In genomic region chr12:86634706-86635410, GRCh38 we compare ENCODE assay signal across 22 cellular contexts.
DNase-seq lines count a peak whose midpoint lies in the region; TF ChIP-seq lines count a peak whose summit lies in the region.
"Had no signal": no experiment of that assay in that cellular context is flagged by ENCODE, and none has a peak within 500 bp of the region (broad histone marks: within the 10 kb centered on the region; RNA-seq: fewer than 3 reads in every experiment).

No MANE protein-coding gene starts in this region.

- H3K9me2 ChIP-seq in PC-9 (ENCODE audit: insufficient read depth), result peaks cover 4% of the 10 kb centered on the region; the same call in 1 of the 2 replicates

- TF ChIP-seq CTCF in PC-9 (conservative IDR thresholded peaks at IDR 0.05), result no peak
- no peak for TF ChIP-seq CTCF in epithelial cell of esophagus (IDR thresholded peaks at IDR 0.05; ENCODE audit: insufficient read depth, low read depth, low read length, missing control alignments)

- POLR2A ChIA-PET in PC-9 (lab: Charles Lee; ENCODE audit: unreplicated experiment), result interaction anchor here (0.5 to 0.6 kb wide), 3 partner anchors 26 to 1085 kb away, joined by 4 to 6 read pairs (median 6); no protein-coding TSS in a partner anchor

- peaks cover 15% of the 10 kb centered on the region for H3K9me3 ChIP-seq in PC-9 (ENCODE audit: insufficient read depth, low read depth)
- H3K9me3 ChIP-seq: esophagus squamous epithelium, Peyer's patch had no signal

- no peak overlapping the region; the same call in 1 of the 2 replicates for H2AFZ ChIP-seq in PC-9
- H2AFZ ChIP-seq: GM23248 had no signal

- H3K4me1 ChIP-seq in PC-9 (replicated peaks; ENCODE audit: insufficient read depth), result peaks cover 11% of the 10 kb centered on the region; the same call in 1 of the 2 replicates
- H3K4me1 ChIP-seq: heart left ventricle, Peyer's patch, tibial artery had no signal

- H3K79me2 ChIP-seq in PC-9 (ENCODE audit: low read depth), result no peaks in the 10 kb centered on the region

- H3K4me3 ChIP-seq in PC-9 (no peak overlapping the region), epithelial cell of esophagus (ENCODE audit: low read length) (no peak overlapping the region)
- H3K4me3 ChIP-seq: esophagus squamous epithelium, GM23248, heart left ventricle, MG63, Peyer's patch, tibial artery had no signal

- peak overlapping the region; percentile 16; the same call in 1 of the 2 replicates for H3K4me2 ChIP-seq in PC-9

- H3K27me3 ChIP-seq in PC-9 (ENCODE audit: insufficient read depth, low read depth), result no peaks in the 10 kb centered on the region
- H3K27me3 ChIP-seq: esophagus squamous epithelium, heart left ventricle, MG63, Peyer's patch, tibial artery had no signal

- intact Hi-C loops in PC-9 (cut with micrococcal nuclease; ENCODE audit: unreplicated experiment), result no loop called here

- no peak overlapping the region for H3K27ac ChIP-seq in PC-9
- H3K27ac ChIP-seq: esophagus squamous epithelium, GM23248, heart left ventricle, Peyer's patch, tibial artery had no signal

- H4K20me1 ChIP-seq in PC-9 (ENCODE audit: insufficient read depth), result no peaks in the 10 kb centered on the region

- CTCF ChIA-PET in PC-9 (lab: Charles Lee), result no interaction called here

- BruUV-seq in PC-9 (replicated peaks; lab: Mats Ljungman, UMichigan), result no TSS peak

- 0 out of 2 replicates have a peak, but pooled peaks cover 6% of the 10 kb centered on the region for H3K36me3 ChIP-seq in PC-9 (ENCODE audit: low read depth)
- H3K36me3 ChIP-seq: esophagus squamous epithelium, heart left ventricle, MG63, Peyer's patch, tibial artery had no signal

- DNase-seq in ELR (ENCODE audit: low read depth) (peak; percentile 63), PC-9 (peak; percentile 23 to 62), epithelial cell of esophagus (ENCODE audit: low read depth) (peak; percentile 63), left kidney (ENCODE audit: low read depth, low spot score) (peak; percentile 4), DMS79 treated with DMSO at 0.1 percent for 48 hours (lab: John Stamatoyannopoulos, UW) (no peak), NCI-H2107 (lab: John Stamatoyannopoulos, UW) (no peak), AG20443 (ENCODE audit: low spot score) (no peak)
- DNase-seq in activated CD4-positive, alpha-beta T cell treated with anti-CD3 and anti-CD28 coated beads for 1 hour, result no peak
- DNase-seq: activated CD4-positive, alpha-beta T cell treated with anti-CD3 and anti-CD28 coated beads for 48 hours; dermis blood vessel endothelial cell; esophagus squamous epithelium; GM23248; heart left ventricle; immature natural killer cell; MG63; naive B cell; NCI-H1694 treated with DMSO at 0.1 percent for 48 hours; NCI-H345; Peyer's patch; stimulated activated CD4-positive, alpha-beta T cell treated with anti-CD3 and anti-CD28 coated beads, Interleukin-2, amount 100 ng/mL, for 24 hours; stimulated activated naive CD4-positive, alpha-beta T cell treated with Interleukin-2 at 50 U/mL for 16 hours; tibial artery had no signal

- H3F3A ChIP-seq in PC-9 (ENCODE audit: insufficient read depth, low read depth), result peaks cover 9% of the 10 kb centered on the region; the same call in 1 of the 2 replicates

Comparison
In these comparisons a context has a peak if more than half of its experiments do, and no peak if none do; other contexts are left out.
1. DNase-seq: peak in ELR (single experiment), PC-9 (2 of 2), epithelial cell of esophagus (single experiment) and left kidney (single experiment); none in activated CD4-positive, alpha-beta T cell treated with anti-CD3 and anti-CD28 coated beads for 1 hour (single experiment), DMS79 treated with DMSO at 0.1 percent for 48 hours (single experiment), NCI-H2107 (single experiment) and AG20443 (single experiment).